Comparison of ENCODE assay signal across 30 cellular contexts in genomic region chr14:100434033-100434601, GRCh38. TPM values are rescaled to one million over a fixed set of nuclear protein-coding genes. Genes with fewer than 3 reads are reported as not detected.
DNase-seq lines count a peak whose midpoint lies in the region; ATAC-seq and TF ChIP-seq lines count a peak whose summit lies in the region.
"Had no signal": no experiment of that assay in that cellular context is flagged by ENCODE, and none has a peak within 500 bp of the region (broad histone marks: within the 10 kb centered on the region; RNA-seq: fewer than 3 reads in every experiment).

No MANE protein-coding gene starts in this region.

- no peaks in the 10 kb centered on the region for H3K9me3 ChIP-seq in lower lobe of right lung
- H3K9me3 ChIP-seq in gastroesophageal sphincter: no peaks in the 10 kb centered on the region
- H3K9me3 ChIP-seq: adrenal gland, left lung, MG63, upper lobe of left lung had no signal

- intact Hi-C loops in activated CD4-positive, alpha-beta T cell treated with anti-CD3 and anti-CD28 coated beads for 36 hours (cut with DNase I, micrococcal nuclease): no loop called here
- intact Hi-C loops in lower lobe of right lung (cut with DNase I): no loop called here

- H3K4me3 Mint-ChIP-seq in activated CD4-positive, alpha-beta T cell treated with anti-CD3 and anti-CD28 coated beads for 36 hours: no peak overlapping the region
- no peak overlapping the region for H3K4me3 Mint-ChIP-seq in activated T-helper 17 cell treated with anti-CD3 and anti-CD28 coated beads, Interleukin-2, amount 50 U/mL, for 72 hours
- no peak overlapping the region for H3K4me3 Mint-ChIP-seq in stimulated activated memory B cell treated with anti-CD40 and anti-IgM and Interleukin-4, amounts not matched to agents 10 μg/mL and 1 μg/mL and 100 μg/mL, for 72 hours
- H3K4me3 Mint-ChIP-seq: activated CD4-positive, alpha-beta memory T cell treated with anti-CD3 and anti-CD28 coated beads for 36 hours; activated naive CD4-positive, alpha-beta T cell treated with anti-CD3 and anti-CD28 coated beads for 36 hours; activated T-helper 1 cell treated with anti-CD3 and anti-CD28 coated beads, Interleukin-12 subunit alpha, Interleukin-12 subunit beta, Interleukin-2, Interleukin-4 antibody, amounts not matched to agents 30 ng/mL and 10 ng/mL and 1 ng/mL, durations not matched to agents 14 hours and 24 hours and 36 hours; T-helper 17 cell had no signal

- CTCF ChIA-PET in activated CD4-positive, alpha-beta T cell treated with anti-CD3 and anti-CD28 coated beads for 36 hours (lab: Charles Lee): interaction anchor here (1.6 to 2.1 kb wide), 2 partner anchors 12 to 212 kb away, joined by 3 to 7 read pairs; no protein-coding TSS in a partner anchor

- H3K27ac ChIP-seq in lower lobe of right lung (no peak overlapping the region), gastroesophageal sphincter (no peak overlapping the region)
- H3K27ac ChIP-seq: 22Rv1, C4-2B, KMS-11, RWPE1, SK-N-MC had no signal

- peaks cover 29% of the 10 kb centered on the region for H3K4me1 ChIP-seq in lower lobe of right lung
- H3K4me1 ChIP-seq in gastroesophageal sphincter: peaks cover 0 to 11% (median 0%) of the 10 kb centered on the region in 3 donors

- H3K27ac Mint-ChIP-seq in activated CD4-positive, alpha-beta T cell treated with anti-CD3 and anti-CD28 coated beads for 36 hours: no peak overlapping the region
- no peak overlapping the region for H3K27ac Mint-ChIP-seq in activated T-helper 17 cell treated with anti-CD3 and anti-CD28 coated beads, Interleukin-2, amount 50 U/mL, for 72 hours
- H3K27ac Mint-ChIP-seq in stimulated activated memory B cell treated with anti-CD40 and anti-IgM and Interleukin-4, amounts not matched to agents 10 μg/mL and 1 μg/mL and 100 μg/mL, for 72 hours: peak overlapping the region; percentile 28
- H3K27ac Mint-ChIP-seq: activated CD4-positive, alpha-beta memory T cell treated with anti-CD3 and anti-CD28 coated beads for 36 hours; activated naive CD4-positive, alpha-beta T cell treated with anti-CD3 and anti-CD28 coated beads for 36 hours; activated T-helper 1 cell treated with anti-CD3 and anti-CD28 coated beads, Interleukin-12 subunit alpha, Interleukin-12 subunit beta, Interleukin-2, Interleukin-4 antibody, amounts not matched to agents 30 ng/mL and 10 ng/mL and 1 ng/mL, durations not matched to agents 14 hours and 24 hours and 36 hours; T-helper 17 cell had no signal

- POLR2A ChIA-PET in activated CD4-positive, alpha-beta T cell treated with anti-CD3 and anti-CD28 coated beads for 36 hours (lab: Charles Lee): no interaction called here

- H3K27me3 ChIP-seq in lower lobe of right lung (ENCODE audit: low read depth) (no peaks in the 10 kb centered on the region), gastroesophageal sphincter (no peaks in the 10 kb centered on the region)
- H3K27me3 ChIP-seq: adrenal gland, left lung, MG63, upper lobe of left lung had no signal

- H3K36me3 Mint-ChIP-seq in activated CD4-positive, alpha-beta T cell treated with anti-CD3 and anti-CD28 coated beads for 36 hours (ENCODE audit: low read depth): peaks cover 4% of the 10 kb centered on the region
- no peaks in the 10 kb centered on the region for H3K36me3 Mint-ChIP-seq in activated T-helper 17 cell treated with anti-CD3 and anti-CD28 coated beads, Interleukin-2, amount 50 U/mL, for 72 hours (ENCODE audit: low read depth)
- H3K36me3 Mint-ChIP-seq in stimulated activated memory B cell treated with anti-CD40 and anti-IgM and Interleukin-4, amounts not matched to agents 10 μg/mL and 1 μg/mL and 100 μg/mL, for 72 hours: peaks cover 5% of the 10 kb centered on the region
- H3K36me3 Mint-ChIP-seq: activated CD4-positive, alpha-beta memory T cell treated with anti-CD3 and anti-CD28 coated beads for 36 hours had no signal

- TF ChIP-seq CTCF in lower lobe of right lung (IDR thresholded peaks at IDR 0.05) (no peak), gastroesophageal sphincter (IDR thresholded peaks at IDR 0.05) (no peak)

- no peaks in the 10 kb centered on the region for H3K9me3 Mint-ChIP-seq in activated CD4-positive, alpha-beta T cell treated with anti-CD3 and anti-CD28 coated beads for 36 hours (ENCODE audit: low read depth)
- H3K9me3 Mint-ChIP-seq in activated T-helper 17 cell treated with anti-CD3 and anti-CD28 coated beads, Interleukin-2, amount 50 U/mL, for 72 hours: no peaks in the 10 kb centered on the region
- H3K9me3 Mint-ChIP-seq in stimulated activated memory B cell treated with anti-CD40 and anti-IgM and Interleukin-4, amounts not matched to agents 10 μg/mL and 1 μg/mL and 100 μg/mL, for 72 hours: no peaks in the 10 kb centered on the region
- H3K9me3 Mint-ChIP-seq: activated CD4-positive, alpha-beta memory T cell treated with anti-CD3 and anti-CD28 coated beads for 36 hours; activated naive CD4-positive, alpha-beta T cell treated with anti-CD3 and anti-CD28 coated beads for 36 hours; activated T-helper 1 cell treated with anti-CD3 and anti-CD28 coated beads, Interleukin-12 subunit alpha, Interleukin-12 subunit beta, Interleukin-2, Interleukin-4 antibody, amounts not matched to agents 30 ng/mL and 10 ng/mL and 1 ng/mL, durations not matched to agents 14 hours and 24 hours and 36 hours had no signal

- no peak for DNase-seq in activated CD4-positive, alpha-beta T cell treated with anti-CD3 and anti-CD28 coated beads for 36 hours
- no peak for DNase-seq in activated CD4-positive, alpha-beta T cell treated with anti-CD3 and anti-CD28 coated beads for 4 hours
- peak; percentile 49 for DNase-seq in NOMO-1 treated with dmso at 0.1 percent for 144 hours (lab: John Stamatoyannopoulos, UW; ENCODE audit: unreplicated experiment)
- no peak for DNase-seq in lower lobe of right lung
- DNase-seq: activated CD4-positive, alpha-beta memory T cell treated with anti-CD3 and anti-CD28 coated beads for 36 hours; activated CD8-positive, alpha-beta memory T cell treated with anti-CD3 and anti-CD28 coated beads, Interleukin-2, amount 50 U/mL, for 48 hours; activated naive CD4-positive, alpha-beta T cell treated with anti-CD3 and anti-CD28 coated beads for 36 hours; central memory CD4-positive, alpha-beta T cell; cortex of kidney; erythroblast; left lung; MG63; NCI-H1436 treated with DMSO at 0.1 percent for 48 hours; NCI-H748 treated with DMSO at 0.1 percent for 48 hours; stimulated activated CD4-positive, alpha-beta T cell treated with anti-CD3 and anti-CD28 coated beads, Interleukin-4, amount 100 ng/mL, for 4 hours; substantia nigra; T-helper 17 cell; upper lobe of left lung had no signal

- H3K4me3 ChIP-seq in lower lobe of right lung (no peak overlapping the region), gastroesophageal sphincter (no peak overlapping the region)
- H3K4me3 ChIP-seq: adrenal gland, left lung, MG63, SK-N-MC, upper lobe of left lung had no signal

- H3K27me3 Mint-ChIP-seq in activated CD4-positive, alpha-beta T cell treated with anti-CD3 and anti-CD28 coated beads for 36 hours: no peaks in the 10 kb centered on the region
- H3K27me3 Mint-ChIP-seq in activated T-helper 17 cell treated with anti-CD3 and anti-CD28 coated beads, Interleukin-2, amount 50 U/mL, for 72 hours: no peaks in the 10 kb centered on the region
- H3K27me3 Mint-ChIP-seq in stimulated activated memory B cell treated with anti-CD40 and anti-IgM and Interleukin-4, amounts not matched to agents 10 μg/mL and 1 μg/mL and 100 μg/mL, for 72 hours: no peaks in the 10 kb centered on the region
- H3K27me3 Mint-ChIP-seq: activated CD4-positive, alpha-beta memory T cell treated with anti-CD3 and anti-CD28 coated beads for 36 hours; T-helper 17 cell had no signal

- H3K36me3 ChIP-seq in lower lobe of right lung (no peaks in the 10 kb centered on the region), gastroesophageal sphincter (peaks cover 0 to 5% of the 10 kb centered on the region in 2 donors)
- H3K36me3 ChIP-seq: adrenal gland, left lung, MG63, upper lobe of left lung had no signal

- 84 to 86% methylated on average over 3 of the region's 3 CpGs for WGBS in gastroesophageal sphincter (ENCODE audit: low coverage in 1 of 2), 2 donors

- peaks cover 22% of the 10 kb centered on the region for H3K4me1 Mint-ChIP-seq in activated CD4-positive, alpha-beta T cell treated with anti-CD3 and anti-CD28 coated beads for 36 hours
- H3K4me1 Mint-ChIP-seq in activated T-helper 17 cell treated with anti-CD3 and anti-CD28 coated beads, Interleukin-2, amount 50 U/mL, for 72 hours: peaks cover 9% of the 10 kb centered on the region
- H3K4me1 Mint-ChIP-seq in stimulated activated memory B cell treated with anti-CD40 and anti-IgM and Interleukin-4, amounts not matched to agents 10 μg/mL and 1 μg/mL and 100 μg/mL, for 72 hours: peaks cover 30% of the 10 kb centered on the region

- peak; percentile 17 for ATAC-seq in activated CD4-positive, alpha-beta T cell treated with anti-CD3 and anti-CD28 coated beads for 36 hours
- peak; percentile 15 for ATAC-seq in activated T-helper 17 cell treated with anti-CD3 and anti-CD28 coated beads, Interleukin-2, amount 50 U/mL, for 72 hours (replicated peaks)
- peak; percentile 52 for ATAC-seq in stimulated activated memory B cell treated with anti-CD40 and anti-IgM and Interleukin-4, amounts not matched to agents 10 μg/mL and 1 μg/mL and 100 μg/mL, for 72 hours
- ATAC-seq in GM21737 (IDR thresholded peaks at IDR 0.05; ENCODE audit: unreplicated experiment) (no peak), lower lobe of right lung (no peak), gastroesophageal sphincter (no peak)
- ATAC-seq: activated CD4-positive, CD25-positive, alpha-beta regulatory T cell treated with anti-CD3 and anti-CD28 coated beads, Interleukin-2, amount 50 U/mL, for 24 hours; left lung; T-helper 17 cell had no signal

- no peak for TF ChIP-seq EP300 in gastroesophageal sphincter (IDR thresholded peaks at IDR 0.05)

- TF ChIP-seq POLR2A in gastroesophageal sphincter (IDR thresholded peaks at IDR 0.05): no peak

RNA-seq across cellular contexts. Expression of gene WDR25, which starts 57.8 kb away (rescaled TPM):
- 10 to 100 TPM in 1 of 2 experiments, 1 to 10 TPM in 1; 7.9 to 11.3 TPM for total RNA-seq in activated CD4-positive, alpha-beta T cell treated with anti-CD3 and anti-CD28 coated beads for 36 hours
- 1 to 10 TPM; 3.4 to 5.1 TPM for total RNA-seq in activated T-helper 17 cell treated with anti-CD3 and anti-CD28 coated beads, Interleukin-2, amount 50 U/mL, for 72 hours
- total RNA-seq in lower lobe of right lung: 8.3 TPM
- 10 to 100 TPM in 1 of 4 donors, 1 to 10 TPM in 3; 7.3 to 12.9 (median 8.0) TPM for total RNA-seq in gastroesophageal sphincter

Comparison
In these comparisons a context has a peak if more than half of its experiments do, and no peak if none do; other contexts are left out.
1. ATAC-seq: peak in activated CD4-positive, alpha-beta T cell treated with anti-CD3 and anti-CD28 coated beads for 36 hours (single experiment), activated T-helper 17 cell treated with anti-CD3 and anti-CD28 coated beads, Interleukin-2, amount 50 U/mL, for 72 hours (single experiment) and stimulated activated memory B cell treated with anti-CD40 and anti-IgM and Interleukin-4, amounts not matched to agents 10 μg/mL and 1 μg/mL and 100 μg/mL, for 72 hours (single experiment); none in GM21737 (single experiment), lower lobe of right lung (0 of 2) and gastroesophageal sphincter (single experiment).